In the genomic region with DNA sequence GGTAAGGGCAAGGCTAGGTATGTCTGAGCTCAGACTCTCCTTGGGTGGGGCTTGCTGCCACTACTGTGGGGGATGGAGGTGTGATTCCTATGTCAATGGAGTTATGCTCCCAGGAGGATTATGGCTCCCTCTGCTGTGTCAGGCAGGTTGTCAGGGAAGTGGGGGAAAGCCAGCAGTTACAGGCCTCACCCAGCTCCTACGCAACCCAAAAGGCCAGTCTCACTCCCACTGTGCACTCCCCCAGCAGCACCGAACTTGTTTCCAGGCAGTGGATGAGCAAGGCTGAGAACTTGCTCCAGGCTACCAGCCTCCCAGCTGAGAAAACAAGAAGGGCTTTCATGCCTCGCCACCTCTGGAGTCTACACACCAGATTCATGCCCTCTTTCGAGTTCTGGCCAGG, we compare ENCODE assay signal across 16 cellular contexts. TPM values are rescaled to one million over a fixed set of nuclear protein-coding genes. Genes with fewer than 3 reads are reported as not detected.
DNase-seq lines count a peak whose midpoint lies in the region; ATAC-seq, FAIRE-seq and TF ChIP-seq lines count a peak whose summit lies in the region.
"Had no signal": no experiment of that assay in that cellular context is flagged by ENCODE, and none has a peak within 500 bp of the region (broad histone marks: within the 10 kb centered on the region; RNA-seq: fewer than 3 reads in every experiment).

No MANE protein-coding gene starts in this region.

- TF ChIP-seq CTCF in HCT116 (IDR thresholded peaks at IDR 0.05 in 2 of 3, conservative IDR thresholded peaks at IDR 0.05 in 1 of 3; ENCODE audit: borderline replicate concordance in 1 of 3, insufficient read depth in 1 of 3, low read depth in 2 of 3, low read length in 2 of 3), result peak; percentile 38 to 65 (median 48); a peak in 5 of 6 replicates
- peak; percentile 45 for TF ChIP-seq CTCF in astrocyte of the spinal cord (IDR thresholded peaks at IDR 0.05; ENCODE audit: low read depth, low read length)
- TF ChIP-seq CTCF in keratinocyte (optimal IDR thresholded peaks at IDR 0.05 in 1 of 3, IDR thresholded peaks at IDR 0.05 in 1 of 3, conservative IDR thresholded peaks at IDR 0.05 in 1 of 3; ENCODE audit: extremely low read depth in 1 of 3, insufficient read depth in 2 of 3, low read length in 3 of 3), result peak; percentile 43 to 74 (median 69)

- no peak for TF ChIP-seq POLR2A in HCT116 (IDR thresholded peaks at IDR 0.05; ENCODE audit: borderline replicate concordance, extremely low read depth, insufficient read depth, insufficient read length)

- H3K79me2 ChIP-seq in HCT116 (ENCODE audit: insufficient read depth, low read length), result no peaks in the 10 kb centered on the region
- no peaks in the 10 kb centered on the region for H3K79me2 ChIP-seq in keratinocyte (ENCODE audit: control insufficient read depth, insufficient read depth, low read length)

- H3K9me3 ChIP-seq in BLaER1 treated with 17β-estradiol and CSF1 and Interleukin-3, amounts not matched to agents 10 nM and 100 nM (replicated peaks in 1 of 11), result peaks cover 0 to 12% (median 9%) of the 10 kb centered on the region in 11 experiments; a peak in 15 of 22 replicates
- H3K9me3 ChIP-seq in HCT116 (ENCODE audit: control insufficient read depth in 1 of 2, insufficient read depth in 1 of 2, low read depth in 1 of 2, low read length in 2 of 2) (no peaks in the 10 kb centered on the region), keratinocyte (ENCODE audit: control insufficient read depth, low read depth, low read length) (no peaks in the 10 kb centered on the region)
- H3K9me3 ChIP-seq: SJCRH30 had no signal

- peak; percentile 86 for TF ChIP-seq RAD21 in HCT116 (IDR thresholded peaks at IDR 0.05; ENCODE audit: low read depth)

- no peaks in the 10 kb centered on the region for H3K36me3 ChIP-seq in BLaER1 treated with 17β-estradiol and CSF1 and Interleukin-3, amounts not matched to agents 10 nM and 100 nM
- H3K36me3 ChIP-seq in HCT116 (ENCODE audit: control insufficient read depth in 1 of 2, insufficient read depth in 2 of 2, low read length in 2 of 2), result no peaks in the 10 kb centered on the region
- H3K36me3 ChIP-seq in keratinocyte (ENCODE audit: control insufficient read depth in 2 of 2, extremely low read depth in 1 of 2, insufficient read depth in 2 of 2, low read length in 2 of 2), result no peaks in the 10 kb centered on the region
- H3K36me3 ChIP-seq: SJCRH30 had no signal

- no peak overlapping the region for H3K27ac ChIP-seq in BLaER1 treated with 17β-estradiol and CSF1 and Interleukin-3, amounts not matched to agents 10 nM and 100 nM
- H3K27ac ChIP-seq in HCT116 (ENCODE audit: low read depth, low read length) (no peak overlapping the region), keratinocyte (ENCODE audit: control insufficient read depth, insufficient read depth, low read length) (no peak overlapping the region)
- H3K27ac ChIP-seq: SJCRH30 had no signal

- no peak for DNase-seq in HCT116 (ENCODE audit: low read depth, low spot score)
- peak; percentile 48 for DNase-seq in astrocyte of the spinal cord (ENCODE audit: low read depth, low spot score)
- no peak for DNase-seq in keratinocyte (ENCODE audit: low read depth, low spot score)
- DNase-seq: activated B cell treated with CpG ODN at 0.5 μM for 24 hours; activated T-cell treated with anti-CD3 and anti-CD28 coated beads, Interleukin-2, amount 50 U/mL, for 24 hours; aorta; Karpas-422; NCI-H446 had no signal

- H3K4me1 ChIP-seq in BLaER1 treated with 17β-estradiol and CSF1 and Interleukin-3, amounts not matched to agents 10 nM and 100 nM, result peaks cover 0 to 16% (median 10%) of the 10 kb centered on the region in 10 experiments; a peak in 14 of 20 replicates
- H3K4me1 ChIP-seq in HCT116 (ENCODE audit: control insufficient read depth in 1 of 2, insufficient read depth in 2 of 2, low read length in 2 of 2), result peaks cover 2 to 15% of the 10 kb centered on the region in 2 experiments; a peak in 2 of 4 replicates
- H3K4me1 ChIP-seq in keratinocyte (ENCODE audit: control insufficient read depth, extremely low read depth, insufficient read depth, low read length), result peaks cover 8% of the 10 kb centered on the region

- no peaks in the 10 kb centered on the region for H3K9me1 ChIP-seq in keratinocyte (ENCODE audit: control insufficient read depth, extremely low read depth, insufficient read depth, low read length)

- H2AFZ ChIP-seq in HCT116 (ENCODE audit: low read depth, low read length, poor library complexity, severe bottlenecking), result peak overlapping the region; percentile 49
- peak overlapping the region; percentile 34 for H2AFZ ChIP-seq in keratinocyte (ENCODE audit: control insufficient read depth, low read length)

- no peak overlapping the region for H3K4me3 ChIP-seq in BLaER1 treated with 17β-estradiol and CSF1 and Interleukin-3, amounts not matched to agents 10 nM and 100 nM
- H3K4me3 ChIP-seq in HCT116 (replicated peaks in 1 of 2; ENCODE audit: low read depth in 1 of 2, low read length in 2 of 2) (no peak overlapping the region), astrocyte of the spinal cord (ENCODE audit: low read depth, low read length) (no peak overlapping the region), keratinocyte (ENCODE audit: control insufficient read depth in 2 of 3, extremely low read depth in 1 of 3, insufficient read depth in 2 of 3, low read depth in 1 of 3, low read length in 3 of 3) (no peak overlapping the region)
- H3K4me3 ChIP-seq: SJCRH30 had no signal

- H3K27me3 ChIP-seq in BLaER1 treated with 17β-estradiol and CSF1 and Interleukin-3, amounts not matched to agents 10 nM and 100 nM, result no peaks in the 10 kb centered on the region
- H3K27me3 ChIP-seq in HCT116 (ENCODE audit: insufficient read depth, low read length) (no peaks in the 10 kb centered on the region), keratinocyte (ENCODE audit: control insufficient read depth, extremely low read depth, insufficient read depth, low read length) (no peaks in the 10 kb centered on the region)
- H3K27me3 ChIP-seq: SJCRH30 had no signal

- CTCF ChIA-PET in HCT116 (lab: Charles Lee), result interaction anchor here (1.0 to 2.7 kb wide), 3 partner anchors 60 to 140 kb away, joined by 5 to 10 read pairs (median 6); no protein-coding TSS in a partner anchor

- peak overlapping the region in 8 of 11 experiments; percentile 20 to 54 (median 38); a peak in 14 of 22 replicates for H3K4me2 ChIP-seq in BLaER1 treated with 17β-estradiol and CSF1 and Interleukin-3, amounts not matched to agents 10 nM and 100 nM
- 0 out of 2 replicates have a peak overlapping the region, but pooled peaks have one; percentile 18 for H3K4me2 ChIP-seq in HCT116 (ENCODE audit: low read length)
- no peak overlapping the region for H3K4me2 ChIP-seq in keratinocyte (ENCODE audit: control insufficient read depth, extremely low read depth, insufficient read depth, low read depth, low read length)

- intact Hi-C loops in HCT116 (cut with micrococcal nuclease), result loop anchor here (10.0 kb wide), 1 partner anchor 968 kb away; no protein-coding TSS in a partner anchor

- in situ Hi-C loops in astrocyte of the spinal cord (cut with HindIII; ENCODE audit: low sequenced_read_pairs), result no loop called here

- dilution Hi-C loops in keratinocyte (cut with MboI; ENCODE audit: extremely low pct_ligation_motif_present, low sequenced_read_pairs), result no loop called here

- POLR2A ChIA-PET in HCT116 (lab: Charles Lee), result interaction anchor here (1.5 kb wide), 1 partner anchor 320 kb away, joined by 3 read pairs; no protein-coding TSS in a partner anchor

- ATAC-seq in HCT116, result peak; percentile 90
- ATAC-seq in HG02610 (IDR thresholded peaks at IDR 0.05; ENCODE audit: unreplicated experiment), result no peak
- no peak for ATAC-seq in GM21447 (IDR thresholded peaks at IDR 0.05; ENCODE audit: unreplicated experiment)
- ATAC-seq in GM21529 (IDR thresholded peaks at IDR 0.05; ENCODE audit: unreplicated experiment), result no peak
- ATAC-seq in GM21367 (IDR thresholded peaks at IDR 0.05; ENCODE audit: unreplicated experiment), result no peak

- no TSS peak for BruUV-seq in HCT116 (replicated peaks; lab: Mats Ljungman, UMichigan)

- H3K9me2 ChIP-seq in HCT116 (ENCODE audit: insufficient read depth), result no peaks in the 10 kb centered on the region

- peak; percentile 60 for FAIRE-seq in keratinocyte (lab: Jason Lieb, UNC)
- FAIRE-seq: endometrium had no signal

- no peaks in the 10 kb centered on the region for H4K20me1 ChIP-seq in BLaER1 treated with 17β-estradiol and CSF1 and Interleukin-3, amounts not matched to agents 10 nM and 100 nM
- no peaks in the 10 kb centered on the region for H4K20me1 ChIP-seq in HCT116 (ENCODE audit: insufficient read depth)
- H4K20me1 ChIP-seq in keratinocyte (ENCODE audit: control insufficient read depth, extremely low read depth, insufficient read depth, low read length), result no peaks in the 10 kb centered on the region

- RAD21 ChIA-PET in HCT116 (lab: Charles Lee; ENCODE audit: low non-redundant PET in 1 of 2, low total read pairs in 2 of 2, uncharacterized antibody in 2 of 2, unreplicated experiment in 2 of 2), result interaction anchor here in 1 of 2 experiments (1.3 kb wide), 1 partner anchor 60 kb away, joined by 3 read pairs; no protein-coding TSS in a partner anchor

- no peak overlapping the region for H3K9ac ChIP-seq in BLaER1 treated with 17β-estradiol and CSF1 and Interleukin-3, amounts not matched to agents 10 nM and 100 nM
- H3K9ac ChIP-seq in HCT116 (ENCODE audit: low read length) (no peak overlapping the region), keratinocyte (ENCODE audit: control insufficient read depth, extremely low read depth, insufficient read depth, low read length) (no peak overlapping the region)

TF ChIP-seq in HCT116, 20 proteins besides CTCF, POLR2A, EP300 and RAD21 (continues in another document):
- TF ChIP-seq CBX3 (IDR thresholded peaks at IDR 0.05; ENCODE audit: low read depth), result no peak

RNA-seq across cellular contexts. Expression of gene C11orf91, which starts 18.2 kb away (rescaled TPM):
- total RNA-seq in HCT116 (2021; ENCODE audit: unreplicated experiment), result 0.54 TPM
- polyA plus RNA-seq in HCT116 (2012), result 0.09 and 0.21 TPM in 2 replicates
- 0.10 to 0.16 TPM (median 0.10 TPM) in 3 replicates for polyA plus RNA-seq in keratinocyte
- not detected for polyA plus RNA-seq in keratinocyte (2011; ENCODE audit: low read depth)
- not detected in 2 replicates for polyA plus RNA-seq in keratinocyte (2011; cell fraction: cytosol; rRNA removed)
- polyA plus RNA-seq in keratinocyte (2011; cell fraction: nucleus; rRNA removed), result 0.36 TPM in 1 of 2 replicates, not detected in the other
- polyA plus RNA-seq in keratinocyte (2012; ENCODE audit: low replicate concordance), result 0.18 TPM in 1 of 2 replicates, not detected in the other
- not detected in 3 replicates for polyA minus RNA-seq in keratinocyte
- polyA minus RNA-seq in keratinocyte (2011; cell fraction: cytosol; rRNA and poly(A)+ RNA removed), result not detected
- 1.2 TPM in 1 of 2 replicates, not detected in the other for polyA minus RNA-seq in keratinocyte (2011; cell fraction: nucleus; rRNA and poly(A)+ RNA removed)
- total RNA-seq: SJCRH30, temporal lobe had no signal
- polyA plus RNA-seq: aorta had no signal

RNA-seq across cellular contexts. Expression of gene CD59, which starts 53.8 kb away (rescaled TPM):
- 122 TPM for total RNA-seq in HCT116 (2021; ENCODE audit: unreplicated experiment)
- polyA plus RNA-seq in HCT116 (2012), result 158 and 189 TPM in 2 replicates
- 1,349 to 1,804 TPM (median 1,403 TPM) in 3 replicates for polyA plus RNA-seq in keratinocyte
- polyA plus RNA-seq in keratinocyte (2011; ENCODE audit: low read depth), result 138 TPM
- 1,041 and 1,596 TPM in 2 replicates for polyA plus RNA-seq in keratinocyte (2011; cell fraction: cytosol; rRNA removed)
- polyA plus RNA-seq in keratinocyte (2011; cell fraction: nucleus; rRNA removed), result 1,467 and 1,504 TPM in 2 replicates
- polyA plus RNA-seq in keratinocyte (2012; ENCODE audit: low replicate concordance), result 746 and 1,053 TPM in 2 replicates
- 691 to 1,393 TPM (median 1,095 TPM) in 3 replicates for polyA minus RNA-seq in keratinocyte
- 314 TPM for polyA minus RNA-seq in keratinocyte (2011; cell fraction: cytosol; rRNA and poly(A)+ RNA removed)
- polyA minus RNA-seq in keratinocyte (2011; cell fraction: nucleus; rRNA and poly(A)+ RNA removed), result 626 and 1,149 TPM in 2 replicates
